Comparison of ENCODE assay signal across 26 cellular contexts in the genomic region with DNA sequence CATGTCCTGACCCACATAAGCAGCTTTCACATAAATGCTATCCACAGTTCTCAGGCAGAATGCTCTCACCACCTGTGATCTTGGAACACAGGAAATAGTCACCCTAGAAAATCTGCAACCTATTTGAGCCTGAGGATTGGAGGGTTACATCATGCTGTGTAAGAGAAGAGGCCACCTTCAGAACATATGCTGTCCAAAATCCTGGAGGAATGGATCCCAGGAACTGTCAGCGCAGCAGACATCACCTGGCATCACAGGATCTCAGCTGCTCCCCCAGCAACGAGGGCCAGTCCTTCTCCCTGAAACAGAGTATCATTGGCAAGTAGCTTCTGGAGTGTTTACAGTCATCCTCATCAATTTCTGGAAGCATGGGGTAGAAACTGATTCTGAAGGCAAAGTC.
DNase-seq lines count a peak whose midpoint lies in the region; ATAC-seq and TF ChIP-seq lines count a peak whose summit lies in the region.
"Had no signal": no experiment of that assay in that cellular context is flagged by ENCODE, and none has a peak within 500 bp of the region (broad histone marks: within the 10 kb centered on the region; RNA-seq: fewer than 3 reads in every experiment).

No MANE protein-coding gene starts in this region.

- H3K36me3 Mint-ChIP-seq in CD4-positive, CD25-positive, alpha-beta regulatory T cell = peaks cover 3% of the 10 kb centered on the region
- H3K36me3 Mint-ChIP-seq in T-helper 17 cell (ENCODE audit: low read depth) = no peaks in the 10 kb centered on the region
- H3K36me3 Mint-ChIP-seq: CD14-positive monocyte, IgD-negative memory B cell had no signal

- peaks cover 0 to 2% (median 0%) of the 10 kb centered on the region in 7 donors for H3K9me3 Mint-ChIP-seq in CD4-positive, CD25-positive, alpha-beta regulatory T cell
- H3K9me3 Mint-ChIP-seq: HFFc6, IgD-negative memory B cell had no signal

- H3K27me3 Mint-ChIP-seq in CD4-positive, CD25-positive, alpha-beta regulatory T cell = no peaks in the 10 kb centered on the region
- H3K27me3 Mint-ChIP-seq in T-helper 17 cell = no peaks in the 10 kb centered on the region
- H3K27me3 Mint-ChIP-seq: IgD-negative memory B cell had no signal

- peaks cover 18 to 78% (median 42%) of the 10 kb centered on the region in 4 donors for H3K4me1 Mint-ChIP-seq in CD4-positive, CD25-positive, alpha-beta regulatory T cell
- peaks cover 33% of the 10 kb centered on the region for H3K4me1 Mint-ChIP-seq in T-helper 17 cell

- no peak overlapping the region for H3K27ac ChIP-seq in CD4-positive, CD25-positive, alpha-beta regulatory T cell (ENCODE audit: insufficient read depth, low read length, poor library complexity, severe bottlenecking)
- H3K27ac ChIP-seq in upper lobe of right lung (peak overlapping the region; percentile 36), suprapubic skin (no peak overlapping the region)
- H3K27ac ChIP-seq: GM23248, HL-60, KMS-11, Peyer's patch, SK-N-MC had no signal

- H3K4me3 ChIP-seq in CD4-positive, CD25-positive, alpha-beta regulatory T cell (ENCODE audit: low read depth, low read length) = no peak overlapping the region
- H3K4me3 ChIP-seq in upper lobe of right lung (no peak overlapping the region), suprapubic skin (no peak overlapping the region)
- H3K4me3 ChIP-seq: GM23248, HAP-1, Peyer's patch, SK-N-MC had no signal

- H3K27ac Mint-ChIP-seq in CD4-positive, CD25-positive, alpha-beta regulatory T cell = peak overlapping the region; percentile 64 to 83 (median 70)
- peak overlapping the region; percentile 60 for H3K27ac Mint-ChIP-seq in T-helper 17 cell
- H3K27ac Mint-ChIP-seq: CD14-positive monocyte, HFFc6, IgD-negative memory B cell had no signal

- TF ChIP-seq CTCF in upper lobe of right lung (IDR thresholded peaks at IDR 0.05) (no peak), suprapubic skin (IDR thresholded peaks at IDR 0.05) (no peak)

- intact Hi-C loops in upper lobe of right lung (cut with DNase I) = no loop called here

- H3K9me3 ChIP-seq in CD4-positive, CD25-positive, alpha-beta regulatory T cell (ENCODE audit: control insufficient read depth in 2 of 2, low read length in 2 of 2) = no peaks in the 10 kb centered on the region
- no peaks in the 10 kb centered on the region for H3K9me3 ChIP-seq in T-helper 17 cell (ENCODE audit: control insufficient read depth, low read length, poor library complexity, severe bottlenecking)
- no peaks in the 10 kb centered on the region for H3K9me3 ChIP-seq in upper lobe of right lung
- H3K9me3 ChIP-seq in suprapubic skin = no peaks in the 10 kb centered on the region
- H3K9me3 ChIP-seq: HAP-1, Peyer's patch had no signal

- ATAC-seq in CD4-positive, CD25-positive, alpha-beta regulatory T cell (ENCODE audit: low read depth in 2 of 2) = peak in 1 of 2 donors; percentile 30
- ATAC-seq in T-helper 17 cell = no peak
- no peak for ATAC-seq in upper lobe of right lung
- ATAC-seq in HG03095 (IDR thresholded peaks at IDR 0.05; ENCODE audit: unreplicated experiment) = no peak

- H3K36me3 ChIP-seq in CD4-positive, CD25-positive, alpha-beta regulatory T cell (ENCODE audit: control insufficient read depth, insufficient read depth, low read length) = no peaks in the 10 kb centered on the region
- H3K36me3 ChIP-seq in upper lobe of right lung (no peaks in the 10 kb centered on the region), suprapubic skin (no peaks in the 10 kb centered on the region)
- H3K36me3 ChIP-seq: HAP-1, Peyer's patch had no signal

- H3K27me3 ChIP-seq in CD4-positive, CD25-positive, alpha-beta regulatory T cell (ENCODE audit: control insufficient read depth, insufficient read depth, low read length) = no peaks in the 10 kb centered on the region
- no peaks in the 10 kb centered on the region for H3K27me3 ChIP-seq in upper lobe of right lung
- no peaks in the 10 kb centered on the region for H3K27me3 ChIP-seq in suprapubic skin
- H3K27me3 ChIP-seq: Peyer's patch had no signal

- peak in 1 of 3 donors; percentile 42 for DNase-seq in CD4-positive, CD25-positive, alpha-beta regulatory T cell
- DNase-seq in G401 (ENCODE audit: low spot score) (peak; percentile 99), T-helper 17 cell (no peak), upper lobe of right lung (no peak), suprapubic skin (ENCODE audit: low spot score in 2 of 2) (no peak), NCI-H748 treated with DMSO at 0.1 percent for 48 hours (lab: John Stamatoyannopoulos, UW) (no peak)
- DNase-seq: DMS153, GM23248, HFFc6, NCI-H1048, NCI-H1417 treated with DMSO at 0.1 percent for 48 hours, NCI-H1694 treated with DMSO at 0.1 percent for 48 hours, NCI-H2081, NCI-H2171, NCI-H345, NCI-H510A treated with DMSO at 0.1 percent for 48 hours, NCI-H774, Peyer's patch, SIG-M5 had no signal

- WGBS in suprapubic skin = 50% methylated on average over 1 of the region's 2 CpGs

- TF ChIP-seq EP300 in suprapubic skin (IDR thresholded peaks at IDR 0.05) = no peak

- H3K4me1 ChIP-seq in CD4-positive, CD25-positive, alpha-beta regulatory T cell (ENCODE audit: control insufficient read depth, insufficient read depth, low read length, poor library complexity, severe bottlenecking) = peaks cover 59% of the 10 kb centered on the region
- H3K4me1 ChIP-seq in upper lobe of right lung (peaks cover 17% of the 10 kb centered on the region), suprapubic skin (no peaks in the 10 kb centered on the region)
- H3K4me1 ChIP-seq: HAP-1, Peyer's patch had no signal

- TF ChIP-seq POLR2A in suprapubic skin (IDR thresholded peaks at IDR 0.05) = no peak

- H3K4me3 Mint-ChIP-seq in CD4-positive, CD25-positive, alpha-beta regulatory T cell = peak overlapping the region in 1 of 4 donors; percentile 15
- no peak overlapping the region for H3K4me3 Mint-ChIP-seq in T-helper 17 cell
- H3K4me3 Mint-ChIP-seq: CD14-positive monocyte, HFFc6 had no signal

- in situ Hi-C loops in G401 (cut with HindIII; ENCODE audit: low sequenced_read_pairs) = no loop called here
